ENCODE assay signal across 8 cellular contexts in genomic region chr7:73668103-73668937, GRCh38. TPM values are rescaled to one million over a fixed set of nuclear protein-coding genes. Genes with fewer than 3 reads are reported as not detected.
A peak's percentile ranks its signal among the peaks of the same experiment; 100 is the strongest.
DNase-seq lines count a peak whose midpoint lies in the region; ATAC-seq and TF ChIP-seq lines count a peak whose summit lies in the region.

No MANE protein-coding gene starts in this region.

- H2AFZ ChIP-seq in DND-41 (ENCODE audit: low read depth, low read length), result peak overlapping the region; percentile 56; the same call in 1 of the 2 replicates

- no peaks in the 10 kb centered on the region for H3K9me3 ChIP-seq in DND-41 (ENCODE audit: insufficient read depth, low read length, severe bottlenecking)
- no peaks in the 10 kb centered on the region for H3K9me3 ChIP-seq in HEK293 (ENCODE audit: control insufficient read depth, insufficient read depth, low read depth, low read length)
- no peaks in the 10 kb centered on the region for H3K9me3 ChIP-seq in SJCRH30 (replicated peaks)

- intact Hi-C loops in sciatic nerve (cut with DNase I), result loop anchor here (5.0 to 10.0 kb wide), 2 partner anchors 56 to 66 kb away; partner anchors contain the start of gene ABHD11

- CTCF ChIA-PET in HEK293 (lab: Yijun Ruan, JAX), result interaction anchor here (0.5 to 3.3 kb wide), 16 partner anchors 9 to 64 kb away, joined by 3 to 29 read pairs (median 4); partner anchors contain the start of gene STX1A

- H3K27me3 ChIP-seq in DND-41 (ENCODE audit: insufficient read depth, low read length, poor library complexity) (peaks cover 6% of the 10 kb centered on the region), SJCRH30 (peaks cover 16% of the 10 kb centered on the region)

- H3K36me3 ChIP-seq in DND-41 (ENCODE audit: insufficient read depth, low read length), result no peaks in the 10 kb centered on the region
- peaks cover 0 to 8% of the 10 kb centered on the region in 2 experiments; a peak in 1 of 3 replicates for H3K36me3 ChIP-seq in HEK293 (ENCODE audit: control insufficient read depth in 2 of 2, insufficient read depth in 1 of 2, low read length in 2 of 2)
- no peaks in the 10 kb centered on the region for H3K36me3 ChIP-seq in SJCRH30

- H3K4me2 ChIP-seq in DND-41 (ENCODE audit: insufficient read depth, low read length), result peak overlapping the region; percentile 76

- DNase-seq in DND-41 (no peak), SJCRH30 (peak; percentile 43 to 55), fibroblast of pulmonary artery (ENCODE audit: low read depth) (peak; percentile 9), sciatic nerve (ENCODE audit: low spot score) (no peak), NCI-H2081 (lab: John Stamatoyannopoulos, UW) (no peak), COR-L47 (lab: John Stamatoyannopoulos, UW) (no peak), germinal center (ENCODE audit: low spot score) (no peak)

- no peak for TF ChIP-seq CTCF in DND-41 (IDR thresholded peaks at IDR 0.05; ENCODE audit: borderline replicate concordance, extremely low read depth, low read length, poor library complexity, severe bottlenecking)
- no peak for TF ChIP-seq CTCF in HEK293 (tag by site-specific recombination; IDR thresholded peaks at IDR 0.05)
- no peak for TF ChIP-seq CTCF in fibroblast of pulmonary artery (IDR thresholded peaks at IDR 0.05; ENCODE audit: low read length, missing control alignments)

- ATAC-seq in DND-41 (ENCODE audit: insufficient read depth, low read depth) (no peak), sciatic nerve (peak; percentile 5)

- H3K79me2 ChIP-seq in DND-41 (ENCODE audit: insufficient read depth, low read length), result no peaks in the 10 kb centered on the region

- peaks cover 11% of the 10 kb centered on the region for H3K4me1 ChIP-seq in DND-41 (ENCODE audit: insufficient read depth, low read length)
- H3K4me1 ChIP-seq in HEK293 (ENCODE audit: control insufficient read depth, insufficient read depth, low read length), result no peaks in the 10 kb centered on the region; the same call in 1 of the 2 replicates
- peaks cover 4% of the 10 kb centered on the region; the same call in 1 of the 2 replicates for H3K4me1 ChIP-seq in SJCRH30

- POLR2A ChIA-PET in HEK293 (lab: Yijun Ruan, JAX), result interaction anchor here (0.7 kb wide), 1 partner anchor 70 kb away, joined by 4 read pairs; the partner anchor contains the start of gene ABHD11

- H4K20me1 ChIP-seq in DND-41 (ENCODE audit: insufficient read depth, low read length), result no peaks in the 10 kb centered on the region

- H3K27ac ChIP-seq in DND-41 (ENCODE audit: low read length) (no peak overlapping the region), HEK293 (ENCODE audit: extremely low read depth, low read depth, low read length) (peak overlapping the region; percentile 58; the same call in 1 of the 2 replicates), SJCRH30 (no peak overlapping the region)

- H3K4me3 ChIP-seq in DND-41 (ENCODE audit: low read depth in 1 of 2, low read length in 2 of 2) (peak overlapping the region; percentile 2 to 56; a peak in 3 of 4 replicates), HEK293 (ENCODE audit: low read depth, low read length) (peak overlapping the region; percentile 58), SJCRH30 (peak overlapping the region; percentile 47), fibroblast of pulmonary artery (replicated peaks; ENCODE audit: low read depth, low read length) (peak overlapping the region; percentile 65)

- peak overlapping the region; percentile 59 for H3K9ac ChIP-seq in DND-41 (ENCODE audit: low read depth, low read length)

TF ChIP-seq in HEK293, 187 proteins besides CTCF, POLR2A, EP300 and RAD21 (continues in another document):
- TF ChIP-seq ZNF354C (tag by site-specific recombination; IDR thresholded peaks at IDR 0.05; ENCODE audit: borderline replicate concordance, low read depth) (no peak), ZNF580 (tag by site-specific recombination; IDR thresholded peaks at IDR 0.05) (no peak), ZBTB49 (tag by site-specific recombination; IDR thresholded peaks at IDR 0.05; ENCODE audit: low read depth) (no peak), KLF9 (tag by site-specific recombination; IDR thresholded peaks at IDR 0.05; ENCODE audit: low read depth) (peak; percentile 72), ZNF677 (tag by site-specific recombination; IDR thresholded peaks at IDR 0.05) (no peak), ZNF169 (tag by site-specific recombination; IDR thresholded peaks at IDR 0.05) (no peak), ZNF416 (tag by site-specific recombination; IDR thresholded peaks at IDR 0.05) (no peak), MEIS1 (CRISPR knock-in tag; IDR thresholded peaks at IDR 0.05; ENCODE audit: borderline replicate concordance) (no peak), ZNF248 (tag by site-specific recombination; IDR thresholded peaks at IDR 0.05) (no peak), ZNF610 (tag by site-specific recombination; IDR thresholded peaks at IDR 0.05; ENCODE audit: borderline replicate concordance) (no peak), TSHZ1 (tag by site-specific recombination; IDR thresholded peaks at IDR 0.05; ENCODE audit: borderline replicate concordance) (no peak)
- TF ChIP-seq, protein P1, sequence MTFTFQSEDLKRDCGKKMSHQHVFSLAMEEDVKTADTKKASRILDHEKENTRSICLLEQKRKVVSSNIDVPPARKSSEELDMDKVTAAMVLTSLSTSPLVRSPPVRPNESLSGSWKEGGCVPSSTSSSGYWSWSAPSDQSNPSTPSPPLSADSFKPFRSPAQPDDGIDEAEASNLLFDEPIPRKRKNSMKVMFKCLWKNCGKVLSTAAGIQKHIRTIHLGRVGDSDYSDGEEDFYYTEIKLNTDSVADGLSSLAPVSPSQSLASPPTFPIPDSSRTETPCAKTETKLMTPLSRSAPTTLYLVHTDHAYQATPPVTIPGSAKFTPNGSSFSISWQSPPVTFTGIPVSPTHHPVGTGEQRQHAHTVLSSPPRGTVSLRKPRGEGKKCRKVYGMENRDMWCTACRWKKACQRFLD (tag by site-specific recombination; IDR thresholded peaks at IDR 0.05), result no peak
- TF ChIP-seq, protein P2, sequence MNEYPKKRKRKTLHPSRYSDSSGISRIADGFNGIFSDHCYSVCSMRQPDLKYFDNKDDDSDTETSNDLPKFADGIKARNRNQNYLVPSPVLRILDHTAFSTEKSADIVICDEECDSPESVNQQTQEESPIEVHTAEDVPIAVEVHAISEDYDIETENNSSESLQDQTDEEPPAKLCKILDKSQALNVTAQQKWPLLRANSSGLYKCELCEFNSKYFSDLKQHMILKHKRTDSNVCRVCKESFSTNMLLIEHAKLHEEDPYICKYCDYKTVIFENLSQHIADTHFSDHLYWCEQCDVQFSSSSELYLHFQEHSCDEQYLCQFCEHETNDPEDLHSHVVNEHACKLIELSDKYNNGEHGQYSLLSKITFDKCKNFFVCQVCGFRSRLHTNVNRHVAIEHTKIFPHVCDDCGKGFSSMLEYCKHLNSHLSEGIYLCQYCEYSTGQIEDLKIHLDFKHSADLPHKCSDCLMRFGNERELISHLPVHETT (tag by site-specific recombination; IDR thresholded peaks at IDR 0.05), result no peak

RNA-seq across cellular contexts. Expression of gene VPS37D, which starts 0.7 kb away (rescaled TPM):
- 0.53 and 1.2 TPM in 2 replicates for total RNA-seq in SJCRH30 (2014; rRNA removed; shearing (Covaris generic))
- total RNA-seq in sciatic nerve, result 4.5 TPM

RNA-seq across cellular contexts. Expression of gene DNAJC30, which starts 14.9 kb away (rescaled TPM):
- total RNA-seq in SJCRH30 (2014; rRNA removed; shearing (Covaris generic)), result 5.1 and 6.0 TPM in 2 replicates
- 10.5 TPM for total RNA-seq in sciatic nerve

RNA-seq across cellular contexts. Expression of gene BUD23, which starts 15.1 kb away (rescaled TPM):
- total RNA-seq in SJCRH30 (2014; rRNA removed; shearing (Covaris generic)), result 86.6 and 91.7 TPM in 2 replicates
- 47.4 TPM for total RNA-seq in sciatic nerve

RNA-seq across cellular contexts. Expression of gene MLXIPL, which starts 44.0 kb away (rescaled TPM):
- total RNA-seq in SJCRH30 (2014; rRNA removed; shearing (Covaris generic)), result 0.10 TPM in 1 of 2 replicates, not detected in the other
- total RNA-seq in sciatic nerve, result 23.8 TPM

RNA-seq across cellular contexts. Expression of gene STX1A, which starts 51.1 kb away (rescaled TPM):
- 6.9 and 10.4 TPM in 2 replicates for total RNA-seq in SJCRH30 (2014; rRNA removed; shearing (Covaris generic))
- total RNA-seq in sciatic nerve, result 7.5 TPM

Comparison
In these comparisons a context has a peak if more than half of its experiments do, and no peak if none do; other contexts are left out.
1. DNase-seq: peak in SJCRH30 (2 of 2) and fibroblast of pulmonary artery (single experiment); none in DND-41 (single experiment), sciatic nerve (single experiment), NCI-H2081 (0 of 2), COR-L47 (single experiment) and germinal center (single experiment).
2. Peak in every context shown above with its lines, with median percentiles within 50 percentile points of each other: H3K4me3 ChIP-seq.